8 cellular contexts compared by ENCODE assay signal in genomic region chr7:50696810-50697582, GRCh38.
DNase-seq lines count a peak whose midpoint lies in the region; ATAC-seq, FAIRE-seq and TF ChIP-seq lines count a peak whose summit lies in the region.

No MANE protein-coding gene starts in this region.

- BruUV-seq in GM12878 (replicated peaks; lab: Mats Ljungman, UMichigan) = no TSS peak

- TF ChIP-seq CTCF in DOHH2 (IDR thresholded peaks at IDR 0.05; ENCODE audit: low read depth, low read length, poor library complexity, severe bottlenecking) (peak; percentile 81), GM12878 (IDR thresholded peaks at IDR 0.05 in 2 of 3, conservative IDR thresholded peaks at IDR 0.05 in 1 of 3; ENCODE audit: control insufficient read depth in 2 of 3, extremely low read depth in 1 of 3, insufficient read depth in 1 of 3, low read depth in 3 of 3, low read length in 3 of 3) (peak; percentile 17 to 47 (median 36); a peak in 5 of 6 replicates)

- CTCF ChIA-PET in GM12878 (lab: Yijun Ruan, JAX) = no interaction called here

- H3K4me1 ChIP-seq in DOHH2 (ENCODE audit: control insufficient read depth, low read length) (no peaks in the 10 kb centered on the region), GM12878 (ENCODE audit: control insufficient read depth, insufficient read depth, low read length) (no peaks in the 10 kb centered on the region), muscle layer of colon (ENCODE audit: insufficient read depth, low read length) (peaks cover 24% of the 10 kb centered on the region)

- POLR2A ChIA-PET in GM12878 (lab: Charles Lee) = no interaction called here

- in situ Hi-C loops in KBM-7 (cut with MboI; ENCODE audit: low pct_unique_long_range_greater_than_20kb, low sequenced_read_pairs) = no loop called here
- in situ Hi-C loops in GM12878 (cut with MboI) = no loop called here

- no peaks in the 10 kb centered on the region for H3K9me2 ChIP-seq in DOHH2 (replicated peaks; ENCODE audit: control insufficient read depth, low read length)

- no peak overlapping the region for H3K4me3 ChIP-seq in DOHH2 (ENCODE audit: low read length)
- H3K4me3 ChIP-seq in GM12878 = no peak overlapping the region
- H3K4me3 ChIP-seq in muscle layer of colon (ENCODE audit: low read depth in 1 of 2, low read length in 2 of 2) = no peak overlapping the region

- RAD21 ChIA-PET in GM12878 (lab: Charles Lee; ENCODE audit: unreplicated experiment) = interaction anchor here (1.4 kb wide), 1 partner anchor 464 kb away, joined by 4 read pairs; no protein-coding TSS in a partner anchor

- DNase-seq in KBM-7 (peak; percentile 37), GM12878 (ENCODE audit: low read depth, low spot score) (no peak), GDM1 (lab: John Stamatoyannopoulos, UW) (no peak), NCI-H2196 treated with DMSO at 0.1 percent for 48 hours (lab: John Stamatoyannopoulos, UW; ENCODE audit: unreplicated experiment) (no peak)

- SMC1A ChIA-PET in GM12878 (lab: Charles Lee; ENCODE audit: uncharacterized antibody, unreplicated experiment) = no interaction called here

- H3K9ac ChIP-seq in GM12878 (ENCODE audit: control insufficient read depth, insufficient read depth, low read length) = no peak overlapping the region
- peak overlapping the region; percentile 14 for H3K9ac ChIP-seq in muscle layer of colon (ENCODE audit: low read length)

- no peak overlapping the region for H3K4me2 ChIP-seq in DOHH2 (ENCODE audit: low read length)
- H3K4me2 ChIP-seq in GM12878 (ENCODE audit: control insufficient read depth, insufficient read depth) = no peak overlapping the region

- H3K36me3 ChIP-seq in DOHH2 (ENCODE audit: control insufficient read depth, low read length) (no peaks in the 10 kb centered on the region), GM12878 (ENCODE audit: control insufficient read depth in 2 of 2, insufficient read depth in 2 of 2, low read length in 1 of 2) (no peaks in the 10 kb centered on the region), muscle layer of colon (ENCODE audit: insufficient read depth, low read length) (no peaks in the 10 kb centered on the region)

- H2AFZ ChIP-seq in GM12878 (ENCODE audit: control insufficient read depth, low read depth, low read length) = no peak overlapping the region

- TF ChIP-seq RAD21 in GM12878 (IDR thresholded peaks at IDR 0.05; ENCODE audit: insufficient read depth, low read depth, low read length) = no peak

- intact Hi-C loops in GM12878 (cut with micrococcal nuclease; ENCODE audit: unreplicated experiment) = loop anchor here (1.0 kb wide), 1 partner anchor 464 kb away; no protein-coding TSS in a partner anchor

- no peak overlapping the region for H3K27ac ChIP-seq in DOHH2 (ENCODE audit: low read depth, low read length)
- no peak overlapping the region for H3K27ac ChIP-seq in GM12878 (ENCODE audit: control insufficient read depth, insufficient read depth)
- peak overlapping the region; percentile 61 for H3K27ac ChIP-seq in muscle layer of colon (ENCODE audit: low read depth, low read length)

- ATAC-seq in GM12878 (peak; percentile 54; the same call in 2 of the 3 replicates), GM18868 (IDR thresholded peaks at IDR 0.05; ENCODE audit: unreplicated experiment) (no peak), GM19351 (IDR thresholded peaks at IDR 0.05; ENCODE audit: unreplicated experiment) (no peak)

- H3F3A ChIP-seq in DOHH2 (ENCODE audit: control insufficient read depth, insufficient read depth) = no peaks in the 10 kb centered on the region

- H3K79me2 ChIP-seq in DOHH2 (ENCODE audit: control insufficient read depth, low read length) (no peaks in the 10 kb centered on the region), GM12878 (ENCODE audit: control insufficient read depth, insufficient read depth, low read length) (no peaks in the 10 kb centered on the region)

- no peak for FAIRE-seq in GM12878 (lab: Jason Lieb, UNC)

- TF ChIP-seq POLR2A in GM12878 (IDR thresholded peaks at IDR 0.05; ENCODE audit: low read depth, low read length) = no peak

- no peaks in the 10 kb centered on the region for H4K20me1 ChIP-seq in DOHH2 (ENCODE audit: control insufficient read depth, insufficient read depth, low read depth, low read length)
- H4K20me1 ChIP-seq in GM12878 (ENCODE audit: control insufficient read depth, insufficient read depth) = no peaks in the 10 kb centered on the region

- no peak for TF ChIP-seq EP300 in GM12878 (IDR thresholded peaks at IDR 0.05; ENCODE audit: borderline replicate concordance in 1 of 2, control insufficient read depth in 1 of 2, low read depth in 2 of 2, low read length in 2 of 2)

- WGBS in GM12878 (ENCODE audit: insufficient coverage, insufficient replicate concordance, low lambda C conversion rate, missing lambda C conversion rate) = 4% methylated on average over 3 of the region's 3 CpGs

- H3K27me3 ChIP-seq in DOHH2 (ENCODE audit: control insufficient read depth, low read length) = peaks cover 12% of the 10 kb centered on the region
- H3K27me3 ChIP-seq in GM12878 (replicated peaks in 1 of 2; ENCODE audit: control insufficient read depth in 2 of 2, insufficient read depth in 2 of 2, low read length in 1 of 2) = peaks cover 0 to 3% of the 10 kb centered on the region in 2 experiments; a peak in 3 of 4 replicates
- H3K27me3 ChIP-seq in muscle layer of colon (ENCODE audit: control insufficient read depth in 1 of 2, insufficient read depth in 2 of 2, low read length in 2 of 2) = no peaks in the 10 kb centered on the region

- H3K9me3 ChIP-seq in DOHH2 (ENCODE audit: control insufficient read depth, insufficient read depth, low read length) (no peaks in the 10 kb centered on the region), GM12878 (replicated peaks; ENCODE audit: control insufficient read depth, insufficient read depth, low read length) (no peaks in the 10 kb centered on the region), muscle layer of colon (ENCODE audit: low read length) (no peaks in the 10 kb centered on the region)

TF ChIP-seq in GM12878, 131 proteins besides CTCF, POLR2A, EP300 and RAD21:
- TF ChIP-seq EED (IDR thresholded peaks at IDR 0.05; ENCODE audit: low read depth) (no peak), CHD4 (IDR thresholded peaks at IDR 0.05) (no peak), YBX1 (IDR thresholded peaks at IDR 0.05) (no peak), SMARCA5 (IDR thresholded peaks at IDR 0.05) (no peak), PBX3 (IDR thresholded peaks at IDR 0.05; ENCODE audit: insufficient replicate concordance, low read depth, low read length) (no peak)
